13 cellular contexts compared by ENCODE assay signal in the genomic region with DNA sequence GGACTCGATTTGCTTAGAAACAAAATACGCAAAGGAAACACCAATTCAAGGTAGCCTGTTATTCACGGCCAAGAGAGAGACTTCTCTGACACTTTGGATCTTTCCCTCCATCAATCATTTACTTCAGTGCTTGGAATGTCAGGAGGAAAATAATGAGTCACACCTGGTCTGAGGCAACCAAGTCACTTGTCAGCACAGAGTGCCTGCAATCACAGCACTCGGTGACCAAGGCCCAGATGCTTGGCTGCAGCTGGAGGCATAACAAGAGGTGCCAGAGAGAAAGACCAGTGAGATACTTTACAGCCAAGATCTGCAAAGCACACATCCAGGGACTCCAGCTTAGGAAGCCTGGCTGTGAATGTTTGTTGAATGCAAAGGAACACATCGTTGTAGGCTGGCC. TPM values are rescaled to one million over a fixed set of nuclear protein-coding genes. Genes with fewer than 3 reads are reported as not detected.
A peak's percentile ranks its signal among the peaks of the same experiment; 100 is the strongest.
DNase-seq lines count a peak whose midpoint lies in the region; ATAC-seq, FAIRE-seq and TF ChIP-seq lines count a peak whose summit lies in the region.
"Had no signal": no experiment of that assay in that cellular context is flagged by ENCODE, and none has a peak within 500 bp of the region (broad histone marks: within the 10 kb centered on the region; RNA-seq: fewer than 3 reads in every experiment).

No MANE protein-coding gene starts in this region.

- DNase-seq in HEK293T (ENCODE audit: extremely low spot score), result no peak
- DNase-seq in kidney glomerular epithelial cell (lab: John Stamatoyannopoulos, UW), result peak; percentile 86
- peak; percentile 68 for DNase-seq in stomach
- no peak for DNase-seq in activated CD4-positive, alpha-beta T cell treated with anti-CD3 and anti-CD28 coated beads, Interleukin-2, amount 50 U/mL, for 1 hour
- DNase-seq in D721Med (ENCODE audit: insufficient read length, low spot score), result no peak
- DNase-seq in NCI-H2029 (lab: John Stamatoyannopoulos, UW), result no peak
- DNase-seq: activated naive CD8-positive, alpha-beta T cell treated with anti-CD3 and anti-CD28 coated beads, Interleukin-2, amount 10 ng/mL, durations not matched to agents 7 days and 5 days; CD4-positive, CD25-positive, alpha-beta regulatory T cell; dorsolateral prefrontal cortex; heart right ventricle; NCI-H2029 treated with DMSO at 0.1 percent for 48 hours had no signal

- H3K27me3 Mint-ChIP-seq in brain, result peaks cover 4% of the 10 kb centered on the region

- no peak for TF ChIP-seq POLR2A in stomach (IDR thresholded peaks at IDR 0.05)

- H3K4me3 Mint-ChIP-seq in brain, result no peak overlapping the region
- H3K4me3 Mint-ChIP-seq: activated naive CD8-positive, alpha-beta T cell treated with anti-CD3 and anti-CD28 coated beads, Interleukin-2, amount 10 ng/mL, durations not matched to agents 7 days and 5 days; CD4-positive, CD25-positive, alpha-beta regulatory T cell had no signal

- TF ChIP-seq CTCF in brain (conservative IDR thresholded peaks at IDR 0.05), result no peak
- no peak for TF ChIP-seq CTCF in stomach (IDR thresholded peaks at IDR 0.05)
- no peak for TF ChIP-seq CTCF in D721Med (IDR thresholded peaks at IDR 0.05; ENCODE audit: insufficient read depth, missing control alignments)

- H3K27me3 ChIP-seq in stomach, result no peaks in the 10 kb centered on the region
- H3K27me3 ChIP-seq: dorsolateral prefrontal cortex had no signal

- no peaks in the 10 kb centered on the region for H3K36me3 ChIP-seq in stomach
- H3K36me3 ChIP-seq: heart right ventricle had no signal

- no peaks in the 10 kb centered on the region for H3K36me3 Mint-ChIP-seq in brain
- H3K36me3 Mint-ChIP-seq: activated naive CD8-positive, alpha-beta T cell treated with anti-CD3 and anti-CD28 coated beads, Interleukin-2, amount 10 ng/mL, durations not matched to agents 7 days and 5 days; CD4-positive, CD25-positive, alpha-beta regulatory T cell had no signal

- peaks cover 60% of the 10 kb centered on the region for H3K4me1 Mint-ChIP-seq in brain

- peaks cover 27 to 64% (median 40%) of the 10 kb centered on the region in 4 donors for H3K4me1 ChIP-seq in stomach

- POLR2A ChIA-PET in HEK293T (lab: Yijun Ruan, JAX), result interaction anchor here (0.6 kb wide), 1 partner anchor 78 kb away, joined by 5 read pairs; no protein-coding TSS in a partner anchor

- ATAC-seq in HG02588 (IDR thresholded peaks at IDR 0.05; ENCODE audit: unreplicated experiment), result no peak

- H3K27ac Mint-ChIP-seq in brain, result peak overlapping the region in 3 of 5 experiments; percentile 70 to 91 (median 75)
- H3K27ac Mint-ChIP-seq: activated naive CD8-positive, alpha-beta T cell treated with anti-CD3 and anti-CD28 coated beads, Interleukin-2, amount 10 ng/mL, durations not matched to agents 7 days and 5 days; CD4-positive, CD25-positive, alpha-beta regulatory T cell had no signal

- no peaks in the 10 kb centered on the region for H3K9me3 ChIP-seq in stomach
- H3K9me3 ChIP-seq: heart right ventricle had no signal

- WGBS in stomach, 5 donors, result 30 to 49% (median 38%) methylated on average over 5 of the region's 5 CpGs

- intact Hi-C loops in stomach (cut with DNase I; ENCODE audit: low total_unique reads), result no loop called here

- FAIRE-seq in D721Med (lab: Jason Lieb, UNC), result no peak

- H3K9me3 Mint-ChIP-seq in brain, result peaks cover 0 to 2% (median 0%) of the 10 kb centered on the region in 5 experiments
- H3K9me3 Mint-ChIP-seq: activated naive CD8-positive, alpha-beta T cell treated with anti-CD3 and anti-CD28 coated beads, Interleukin-2, amount 10 ng/mL, durations not matched to agents 7 days and 5 days; CD4-positive, CD25-positive, alpha-beta regulatory T cell had no signal

- CTCF ChIA-PET in HEK293T (lab: Yijun Ruan, JAX), result interaction anchor here (0.6 kb wide), 2 partner anchors 84 to 784 kb away, joined by 3 read pairs; no protein-coding TSS in a partner anchor

- H3K27ac ChIP-seq in stomach, result peak overlapping the region; percentile 36 to 72 (median 56)

- no peak overlapping the region for H3K4me3 ChIP-seq in stomach
- H3K4me3 ChIP-seq: dorsolateral prefrontal cortex, heart right ventricle had no signal

- TF ChIP-seq EP300 in stomach (IDR thresholded peaks at IDR 0.05), result no peak

TF ChIP-seq in HEK293T, 16 proteins besides CTCF, POLR2A, EP300 and RAD21:
- TF ChIP-seq FOXA1 (IDR thresholded peaks at IDR 0.05), result no peak
- TF ChIP-seq, protein P1, sequence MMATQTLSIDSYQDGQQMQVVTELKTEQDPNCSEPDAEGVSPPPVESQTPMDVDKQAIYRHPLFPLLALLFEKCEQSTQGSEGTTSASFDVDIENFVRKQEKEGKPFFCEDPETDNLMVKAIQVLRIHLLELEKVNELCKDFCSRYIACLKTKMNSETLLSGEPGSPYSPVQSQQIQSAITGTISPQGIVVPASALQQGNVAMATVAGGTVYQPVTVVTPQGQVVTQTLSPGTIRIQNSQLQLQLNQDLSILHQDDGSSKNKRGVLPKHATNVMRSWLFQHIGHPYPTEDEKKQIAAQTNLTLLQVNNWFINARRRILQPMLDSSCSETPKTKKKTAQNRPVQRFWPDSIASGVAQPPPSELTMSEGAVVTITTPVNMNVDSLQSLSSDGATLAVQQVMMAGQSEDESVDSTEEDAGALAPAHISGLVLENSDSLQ (IDR thresholded peaks at IDR 0.05), result 0 out of 2 replicates have a peak, but pooled peaks have one; percentile 16

RNA-seq across cellular contexts. Expression of gene ASB13, which starts 34.0 kb away (rescaled TPM):
- polyA plus RNA-seq in brain (ENCODE audit: insufficient read depth, low read depth, low replicate concordance) (13.7 TPM), stomach (10 to 100 TPM; 21.2 to 27.5 (median 25.1) TPM)
- 10 to 100 TPM in 4 of 5 donors, under 1 TPM in 1; 0.89 to 15.6 (median 14.1) TPM for total RNA-seq in stomach

RNA-seq across cellular contexts. Expression of gene TASOR2, which starts 52.2 kb away (rescaled TPM):
- polyA plus RNA-seq in brain (ENCODE audit: insufficient read depth, low read depth, low replicate concordance) (14.4 TPM), stomach (1 to 10 TPM; 6.0 to 8.2 (median 6.0) TPM)
- total RNA-seq in stomach, result 100 to 1,000 TPM in 2 of 5 donors, 10 to 100 TPM in 3; 14.5 to 362 (median 88.4) TPM

Comparison
In these comparisons a context has a peak if more than half of its experiments do, and no peak if none do; other contexts are left out.
1. DNase-seq: peak in kidney glomerular epithelial cell (single experiment) and stomach (single experiment); none in HEK293T (single experiment), activated CD4-positive, alpha-beta T cell treated with anti-CD3 and anti-CD28 coated beads, Interleukin-2, amount 50 U/mL, for 1 hour (single experiment), D721Med (single experiment) and NCI-H2029 (single experiment).